Comparison of ENCODE assay signal across 8 cellular contexts in genomic region chr18:5868218-5868904, GRCh38. TPM values are rescaled to one million over a fixed set of nuclear protein-coding genes. Genes with fewer than 3 reads are reported as not detected.
A peak's percentile ranks its signal among the peaks of the same experiment; 100 is the strongest.
DNase-seq lines count a peak whose midpoint lies in the region; ATAC-seq and TF ChIP-seq lines count a peak whose summit lies in the region.

No MANE protein-coding gene starts in this region.

- intact Hi-C loops in adrenal gland (cut with DNase I): no loop called here
- intact Hi-C loops in left ventricle myocardium superior (cut with micrococcal nuclease): no loop called here

- no peaks in the 10 kb centered on the region for H3K36me3 ChIP-seq in adrenal gland (replicated peaks in 1 of 2)
- H3K36me3 ChIP-seq in effector memory CD4-positive, alpha-beta T cell (ENCODE audit: control insufficient read depth, insufficient read depth, low read length): no peaks in the 10 kb centered on the region

- TF ChIP-seq CTCF in adrenal gland (IDR thresholded peaks at IDR 0.05) (peak; percentile 69 to 89 (median 84)), retinal pigment epithelial cell (conservative IDR thresholded peaks at IDR 0.05; ENCODE audit: low read depth, low read length) (peak; percentile 90)

- H3K27me3 ChIP-seq in adrenal gland: no peaks in the 10 kb centered on the region
- H3K27me3 ChIP-seq in effector memory CD4-positive, alpha-beta T cell (replicated peaks; ENCODE audit: control insufficient read depth, insufficient read depth, low read length, poor library complexity, severe bottlenecking): no peaks in the 10 kb centered on the region

- H3K4me3 ChIP-seq in adrenal gland (no peak overlapping the region), retinal pigment epithelial cell (ENCODE audit: low read length) (no peak overlapping the region)
- no peak overlapping the region for H3K4me3 ChIP-seq in effector memory CD4-positive, alpha-beta T cell (ENCODE audit: insufficient read depth, low read depth, low read length, poor library complexity, severe bottlenecking)

- DNase-seq in DMS53 (lab: John Stamatoyannopoulos, UW): peak; percentile 97
- DNase-seq in NCI-H524 (lab: John Stamatoyannopoulos, UW): peak; percentile 64 to 74
- peak; percentile 80 to 91 (median 84) for DNase-seq in adrenal gland
- peak; percentile 38 for DNase-seq in left ventricle myocardium superior
- DNase-seq in retinal pigment epithelial cell (ENCODE audit: low read depth): peak; percentile 54
- DNase-seq in effector memory CD4-positive, alpha-beta T cell: no peak

- no peak overlapping the region for H3K27ac ChIP-seq in adrenal gland
- no peak overlapping the region for H3K27ac ChIP-seq in effector memory CD4-positive, alpha-beta T cell (ENCODE audit: insufficient read depth, low read length, poor library complexity, severe bottlenecking)

- no peaks in the 10 kb centered on the region for H3K4me1 ChIP-seq in adrenal gland (replicated peaks in 1 of 2)
- no peaks in the 10 kb centered on the region for H3K4me1 ChIP-seq in effector memory CD4-positive, alpha-beta T cell (ENCODE audit: control insufficient read depth, insufficient read depth, low read length, poor library complexity, severe bottlenecking)

- no peaks in the 10 kb centered on the region for H3K9me3 ChIP-seq in adrenal gland (replicated peaks in 1 of 3)
- H3K9me3 ChIP-seq in effector memory CD4-positive, alpha-beta T cell (ENCODE audit: control insufficient read depth, low read length): no peaks in the 10 kb centered on the region

- TF ChIP-seq POLR2A in adrenal gland (IDR thresholded peaks at IDR 0.05): no peak

- 34 to 40% (median 39%) methylated on average over 12 to 13 of the region's 13 CpGs for WGBS in adrenal gland, 4 donors

- peak; percentile 77 for ATAC-seq in GM19043 (IDR thresholded peaks at IDR 0.05; ENCODE audit: low read depth, unreplicated experiment)
- peak; percentile 87 for ATAC-seq in HG03378 (IDR thresholded peaks at IDR 0.05; ENCODE audit: unreplicated experiment)
- ATAC-seq in left ventricle myocardium superior: peak; percentile 90

RNA-seq across cellular contexts. Expression of gene TMEM200C, which starts 27.0 kb away (rescaled TPM):
- total RNA-seq in adrenal gland (10 to 100 TPM in 5 of 8 donors, 1 to 10 TPM in 3; 5.8 to 42.4 (median 15.9) TPM), left ventricle myocardium superior (0.32 TPM)
- 1 to 10 TPM; 1.6 to 3.1 (median 2.7) TPM for polyA plus RNA-seq in adrenal gland

Comparison
In these comparisons a context has a peak if more than half of its experiments do, and no peak if none do; other contexts are left out.
1. DNase-seq: peak in DMS53 (single experiment), NCI-H524 (2 of 2), adrenal gland (7 of 7), left ventricle myocardium superior (single experiment) and retinal pigment epithelial cell (single experiment); none in effector memory CD4-positive, alpha-beta T cell (0 of 3).
2. Peak in every context shown above with its lines, with median percentiles within 50 percentile points of each other: ATAC-seq.